Comparison of ENCODE assay signal across 29 cellular contexts in the genomic region with DNA sequence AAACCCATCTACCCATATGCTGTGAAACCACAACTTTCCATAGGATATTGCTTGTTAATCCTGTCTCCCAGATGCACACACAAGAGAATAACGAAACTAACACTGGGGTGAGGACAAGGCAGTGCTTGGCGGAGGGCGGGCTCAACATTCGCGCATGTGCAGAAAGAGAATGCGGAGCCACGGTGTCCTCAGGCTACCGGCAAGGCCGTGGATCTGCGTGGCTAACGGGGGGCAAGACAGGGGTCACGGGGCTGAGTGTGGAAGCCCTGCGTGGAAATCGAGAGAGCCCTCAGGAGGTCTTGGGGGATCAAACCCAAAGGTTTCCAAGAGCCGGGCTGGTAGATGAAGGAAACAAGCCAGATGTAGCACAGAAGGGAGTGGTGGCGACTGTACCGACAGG. TPM values are rescaled to one million over a fixed set of nuclear protein-coding genes. Genes with fewer than 3 reads are reported as not detected.
DNase-seq lines count a peak whose midpoint lies in the region; ATAC-seq, FAIRE-seq and TF ChIP-seq lines count a peak whose summit lies in the region.
"Had no signal": no experiment of that assay in that cellular context is flagged by ENCODE, and none has a peak within 500 bp of the region (broad histone marks: within the 10 kb centered on the region; RNA-seq: fewer than 3 reads in every experiment).

No MANE protein-coding gene starts in this region.

- H3K4me3 ChIP-seq in AG10803 (ENCODE audit: low read length) (peak overlapping the region; percentile 2), right lobe of liver (no peak overlapping the region)
- H3K4me3 ChIP-seq: breast epithelium, heart left ventricle, prostate gland, thoracic aorta had no signal

- no peaks in the 10 kb centered on the region for H3K9me3 Mint-ChIP-seq in activated T-cell treated with anti-CD3 and anti-CD28 coated beads, Interleukin-2, amount 50 U/mL, for 24 hours

- H3K9me3 ChIP-seq in right lobe of liver, result no peaks in the 10 kb centered on the region
- H3K9me3 ChIP-seq: breast epithelium, heart left ventricle, neutrophil, prostate gland, thoracic aorta had no signal

- H3K27me3 ChIP-seq in right lobe of liver, result no peaks in the 10 kb centered on the region
- H3K27me3 ChIP-seq: breast epithelium had no signal

- H3K27me3 Mint-ChIP-seq in activated T-cell treated with anti-CD3 and anti-CD28 coated beads, Interleukin-2, amount 50 U/mL, for 24 hours, result peaks cover 15% of the 10 kb centered on the region

- no peak overlapping the region for H3K27ac Mint-ChIP-seq in activated T-cell treated with anti-CD3 and anti-CD28 coated beads, Interleukin-2, amount 50 U/mL, for 24 hours
- H3K27ac Mint-ChIP-seq: B cell had no signal

- no peaks in the 10 kb centered on the region for H3K36me3 Mint-ChIP-seq in activated T-cell treated with anti-CD3 and anti-CD28 coated beads, Interleukin-2, amount 50 U/mL, for 24 hours (ENCODE audit: low read depth)

- peaks cover 4% of the 10 kb centered on the region for H3K4me1 Mint-ChIP-seq in activated T-cell treated with anti-CD3 and anti-CD28 coated beads, Interleukin-2, amount 50 U/mL, for 24 hours (ENCODE audit: low read depth)
- H3K4me1 Mint-ChIP-seq: B cell had no signal

- intact Hi-C loops in right lobe of liver (cut with DNase I), result no loop called here

- H3K4me1 ChIP-seq in right lobe of liver, result no peaks in the 10 kb centered on the region
- H3K4me1 ChIP-seq: prostate gland had no signal

- H3K36me3 ChIP-seq in right lobe of liver, result no peaks in the 10 kb centered on the region
- H3K36me3 ChIP-seq: breast epithelium, heart left ventricle, neutrophil, prostate gland, thoracic aorta had no signal

- peak in 3 of 4 donors; percentile 36 to 68 (median 41) for ATAC-seq in right lobe of liver
- ATAC-seq in GM21723 (IDR thresholded peaks at IDR 0.05; ENCODE audit: unreplicated experiment), result no peak
- ATAC-seq: heart left ventricle; PC-3; Right ventricle myocardium inferior; stimulated activated naive CD8-positive, alpha-beta T cell treated with anti-CD3 and anti-CD28 coated beads, Interleukin-15, Interleukin-2, amounts not matched to agents 100 U/mL and 50 U/mL, for 24 hours had no signal

- DNase-seq in AG10803 (ENCODE audit: low read depth) (peak; percentile 57), DMS114 treated with DMSO at 0.1 percent for 48 hours (lab: John Stamatoyannopoulos, UW; ENCODE audit: unreplicated experiment) (peak; percentile 81), NCI-H526 treated with DMSO at 0.1 percent for 48 hours (lab: John Stamatoyannopoulos, UW) (peak; percentile 5), right lobe of liver (no peak), C1 segment of cervical spinal cord (lab: John Stamatoyannopoulos, UW) (no peak), GM12892 (ENCODE audit: insufficient read length) (no peak)
- DNase-seq in activated T-cell treated with anti-CD3 and anti-CD28 coated beads, Interleukin-2, amount 50 U/mL, for 24 hours, result no peak
- DNase-seq: activated CD4-positive, alpha-beta T cell treated with anti-CD3 and anti-CD28 coated beads for 48 hours; activated naive CD4-positive, alpha-beta T cell treated with anti-CD3 and anti-CD28 coated beads, Interleukin-2, amount 50 U/mL, for 16 hours; DMS79; effector CD4-positive, alpha-beta T cell; foreskin fibroblast; HCEC 1CT; heart left ventricle; mesendoderm; NCI-H2171; NCI-H524; PC-3; stimulated activated naive CD8-positive, alpha-beta T cell treated with anti-CD3 and anti-CD28 coated beads, Interleukin-15, Interleukin-2, amounts not matched to agents 100 U/mL and 50 U/mL, for 24 hours had no signal

- no peak overlapping the region for H3K27ac ChIP-seq in right lobe of liver
- H3K27ac ChIP-seq: breast epithelium, epithelial cell of prostate, heart left ventricle, KMS-11, neutrophil, prostate gland, thoracic aorta had no signal

- no peak for FAIRE-seq in GM12892 (lab: Jason Lieb, UNC)
- FAIRE-seq: GM18507 had no signal

- 91% methylated on average over 9 of the region's 17 CpGs for WGBS in right lobe of liver (ENCODE audit: insufficient coverage, low coverage, low lambda C conversion rate, missing lambda C conversion rate)

- H3K4me3 Mint-ChIP-seq in activated T-cell treated with anti-CD3 and anti-CD28 coated beads, Interleukin-2, amount 50 U/mL, for 24 hours, result no peak overlapping the region
- H3K4me3 Mint-ChIP-seq: B cell had no signal

- TF ChIP-seq POLR2A in right lobe of liver (IDR thresholded peaks at IDR 0.05) (no peak), GM12892 (IDR thresholded peaks at IDR 0.05; ENCODE audit: low read depth, low read length) (no peak)

- TF ChIP-seq CTCF in AG10803 (conservative IDR thresholded peaks at IDR 0.05; ENCODE audit: low read length) (no peak), right lobe of liver (IDR thresholded peaks at IDR 0.05) (no peak)

RNA-seq across cellular contexts. Expression of gene TRA2B, which starts 48.4 kb away (rescaled TPM):
- 10 to 100 TPM; 31.0 to 68.5 (median 49.6) TPM for total RNA-seq in right lobe of liver
- polyA plus RNA-seq in GM12892 (2012; ENCODE audit: missing spikeins), result 166 TPM

Comparison
In these comparisons a context has a peak if more than half of its experiments do, and no peak if none do; other contexts are left out.
1. DNase-seq: peak in AG10803 (single experiment), DMS114 treated with DMSO at 0.1 percent for 48 hours (single experiment) and NCI-H526 treated with DMSO at 0.1 percent for 48 hours (single experiment); none in right lobe of liver (0 of 3), activated T-cell treated with anti-CD3 and anti-CD28 coated beads, Interleukin-2, amount 50 U/mL, for 24 hours (single experiment), C1 segment of cervical spinal cord (0 of 14) and GM12892 (single experiment).